In genomic region chr15:33547876-33548275, GRCh38 we compare ENCODE assay signal across 2 cellular contexts.
TF ChIP-seq lines count a peak whose summit lies in the region.

No MANE protein-coding gene starts in this region.

TF ChIP-seq in GM12878, 131 proteins besides CTCF, POLR2A, EP300 and RAD21 (continued from another document):
- TF ChIP-seq REST (IDR thresholded peaks at IDR 0.05; ENCODE audit: low read depth, low read length) = peak; percentile 86

TF ChIP-seq in HepG2, 621 proteins besides CTCF, POLR2A, EP300 and RAD21 (continued from another document):
- TF ChIP-seq REST (IDR thresholded peaks at IDR 0.05; ENCODE audit: borderline replicate concordance in 1 of 2, low read depth in 1 of 2, low read length in 2 of 2) = peak; percentile 59 to 93
- TF ChIP-seq ATF3 (CRISPR knock-in tag; IDR thresholded peaks at IDR 0.05) = no peak
- no peak for TF ChIP-seq ZNF251 (CRISPR knock-in tag; IDR thresholded peaks at IDR 0.05)
- peak; percentile 94 for TF ChIP-seq MIER2 (CRISPR knock-in tag; IDR thresholded peaks at IDR 0.05)
- no peak for TF ChIP-seq STAG1 (CRISPR knock-in tag; IDR thresholded peaks at IDR 0.05)
- no peak for TF ChIP-seq UBTF (CRISPR knock-in tag; IDR thresholded peaks at IDR 0.05)
- TF ChIP-seq MNT (IDR thresholded peaks at IDR 0.05) = no peak
